16 cellular contexts compared by ENCODE assay signal in the genomic region with DNA sequence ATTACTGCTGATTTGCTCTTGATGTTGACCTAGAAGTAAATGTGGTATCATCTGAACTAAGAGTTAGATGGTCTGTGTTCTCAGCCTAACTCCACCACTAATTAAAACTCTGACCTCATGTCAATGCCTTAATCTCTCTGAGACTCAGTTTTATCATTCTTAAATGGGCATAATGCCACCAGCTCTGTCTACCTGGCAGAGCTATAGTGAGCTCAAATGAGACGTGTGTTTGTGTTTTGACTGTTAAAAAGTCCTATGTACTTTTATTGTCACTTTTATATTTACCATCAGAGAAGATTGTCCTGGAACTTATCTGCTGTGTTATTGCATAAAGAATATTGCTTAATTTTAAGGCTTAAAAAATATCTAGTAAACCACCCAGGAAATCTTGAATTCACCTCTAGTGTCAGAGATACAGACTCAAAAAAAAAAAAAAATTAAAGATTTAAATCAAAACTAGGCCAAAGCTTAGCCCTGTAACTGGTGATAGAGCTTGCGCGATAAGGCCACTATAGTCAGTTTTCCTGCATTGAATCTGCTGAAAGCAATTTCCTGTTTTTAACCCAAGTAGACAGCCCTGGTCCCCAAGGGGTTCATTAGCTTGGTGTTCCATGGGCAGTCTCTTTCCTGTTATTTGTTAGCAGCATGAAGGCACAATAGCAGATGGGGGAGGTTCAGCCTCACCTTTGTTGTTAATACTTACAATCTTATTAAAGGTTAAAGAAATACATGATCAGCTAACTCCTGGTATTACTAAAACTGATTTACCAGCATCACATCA.
DNase-seq lines count a peak whose midpoint lies in the region; ATAC-seq and TF ChIP-seq lines count a peak whose summit lies in the region.
"Had no signal": no experiment of that assay in that cellular context is flagged by ENCODE, and none has a peak within 500 bp of the region (broad histone marks: within the 10 kb centered on the region; RNA-seq: fewer than 3 reads in every experiment).

No MANE protein-coding gene starts in this region.

- H3K9me3 ChIP-seq in heart right ventricle (no peaks in the 10 kb centered on the region), PC-3 (ENCODE audit: low read length) (no peaks in the 10 kb centered on the region)
- H3K9me3 ChIP-seq: colonic mucosa, upper lobe of left lung had no signal

- no TSS peak for BruUV-seq in PC-3 (replicated peaks; lab: Mats Ljungman, UMichigan)

- H3K27ac ChIP-seq in heart right ventricle: peak overlapping the region; percentile 27 to 86 (median 64)
- no peak overlapping the region for H3K27ac ChIP-seq in PC-3 (ENCODE audit: low read length)
- H3K27ac ChIP-seq: colonic mucosa, upper lobe of left lung had no signal

- H3K4me3 ChIP-seq in heart right ventricle (no peak overlapping the region), PC-3 (ENCODE audit: low read length) (no peak overlapping the region)
- H3K4me3 ChIP-seq: colonic mucosa, upper lobe of left lung had no signal

- no peaks in the 10 kb centered on the region for H3K79me2 ChIP-seq in PC-3 (ENCODE audit: low read length)

- no peak overlapping the region for H3K9ac ChIP-seq in PC-3 (ENCODE audit: low read length)

- DNase-seq in Right ventricle myocardium inferior (ENCODE audit: missing footprints) (no peak), cardiac septum (ENCODE audit: low spot score) (no peak), heart right ventricle (peak in 1 of 2 donors; percentile 42), NCI-H2107 treated with DMSO at 0.1 percent for 48 hours (lab: John Stamatoyannopoulos, UW; ENCODE audit: unreplicated experiment) (no peak), PC-3 (no peak), ecto neural progenitor cell (ENCODE audit: low spot score) (no peak)
- DNase-seq in activated CD4-positive, alpha-beta T cell treated with anti-CD3 and anti-CD28 coated beads, Interleukin-2, amount 50 U/mL, for 48 hours: no peak
- DNase-seq: Calu3, colonic mucosa, H7, Karpas-422, NCI-H1105, NCI-H446, SIG-M5, upper lobe of left lung had no signal

- POLR2A ChIA-PET in PC-3 (lab: Charles Lee; ENCODE audit: unreplicated experiment): no interaction called here

- no peaks in the 10 kb centered on the region for H3F3A ChIP-seq in PC-3 (ENCODE audit: low read length, unreplicated experiment)

- WGBS in heart right ventricle, 2 donors: 40 to 45% methylated on average over 3 of the region's 3 CpGs

- no peak for TF ChIP-seq CTCF in heart right ventricle (IDR thresholded peaks at IDR 0.05)
- TF ChIP-seq CTCF in PC-3 (conservative IDR thresholded peaks at IDR 0.05; ENCODE audit: low read depth, low read length): no peak

- no peaks in the 10 kb centered on the region for H3K36me3 ChIP-seq in heart right ventricle
- H3K36me3 ChIP-seq in PC-3 (ENCODE audit: low read depth, low read length): no peaks in the 10 kb centered on the region
- H3K36me3 ChIP-seq: colonic mucosa, upper lobe of left lung had no signal

- H2AFZ ChIP-seq in PC-3 (ENCODE audit: low read length): no peak overlapping the region

- ATAC-seq in Right ventricle myocardium inferior (peak; percentile 37), heart right ventricle (peak in 7 of 8 donors; percentile 74 to 88 (median 84)), PC-3 (no peak)

- CTCF ChIA-PET in PC-3 (lab: Charles Lee): no interaction called here

- no peaks in the 10 kb centered on the region for H4K20me1 ChIP-seq in PC-3 (ENCODE audit: low read length)

- H3K4me2 ChIP-seq in PC-3 (ENCODE audit: low read length): no peak overlapping the region

- H3K9me2 ChIP-seq in PC-3 (replicated peaks; ENCODE audit: low read length): no peaks in the 10 kb centered on the region

- H3K27me3 ChIP-seq in heart right ventricle (no peaks in the 10 kb centered on the region), PC-3 (ENCODE audit: low read length) (peaks cover 4% of the 10 kb centered on the region; the same call in 1 of the 2 replicates)
- H3K27me3 ChIP-seq: colonic mucosa, upper lobe of left lung had no signal

- H3K4me1 ChIP-seq in heart right ventricle (peaks cover 0 to 32% (median 16%) of the 10 kb centered on the region in 9 donors), PC-3 (ENCODE audit: insufficient read depth, low read length) (no peaks in the 10 kb centered on the region)
- H3K4me1 ChIP-seq: colonic mucosa, upper lobe of left lung had no signal

- intact Hi-C loops in Right ventricle myocardium inferior (cut with DNase I): no loop called here
- intact Hi-C loops in cardiac septum (cut with DNase I): no loop called here
- intact Hi-C loops in heart right ventricle (cut with DNase I): loop anchor here in 1 of 10 donors (5.0 kb wide), 1 partner anchor 34 kb away; no protein-coding TSS in a partner anchor
- intact Hi-C loops in PC-3 (cut with micrococcal nuclease): no loop called here

TF ChIP-seq in PFSK-1, 5 proteins besides CTCF, POLR2A, EP300 and RAD21:
- TF ChIP-seq TAF1 (IDR thresholded peaks at IDR 0.05; ENCODE audit: borderline replicate concordance, insufficient read depth, low read length): peak; percentile 17; the same call in 1 of the 2 replicates
- TF ChIP-seq, protein P1, sequence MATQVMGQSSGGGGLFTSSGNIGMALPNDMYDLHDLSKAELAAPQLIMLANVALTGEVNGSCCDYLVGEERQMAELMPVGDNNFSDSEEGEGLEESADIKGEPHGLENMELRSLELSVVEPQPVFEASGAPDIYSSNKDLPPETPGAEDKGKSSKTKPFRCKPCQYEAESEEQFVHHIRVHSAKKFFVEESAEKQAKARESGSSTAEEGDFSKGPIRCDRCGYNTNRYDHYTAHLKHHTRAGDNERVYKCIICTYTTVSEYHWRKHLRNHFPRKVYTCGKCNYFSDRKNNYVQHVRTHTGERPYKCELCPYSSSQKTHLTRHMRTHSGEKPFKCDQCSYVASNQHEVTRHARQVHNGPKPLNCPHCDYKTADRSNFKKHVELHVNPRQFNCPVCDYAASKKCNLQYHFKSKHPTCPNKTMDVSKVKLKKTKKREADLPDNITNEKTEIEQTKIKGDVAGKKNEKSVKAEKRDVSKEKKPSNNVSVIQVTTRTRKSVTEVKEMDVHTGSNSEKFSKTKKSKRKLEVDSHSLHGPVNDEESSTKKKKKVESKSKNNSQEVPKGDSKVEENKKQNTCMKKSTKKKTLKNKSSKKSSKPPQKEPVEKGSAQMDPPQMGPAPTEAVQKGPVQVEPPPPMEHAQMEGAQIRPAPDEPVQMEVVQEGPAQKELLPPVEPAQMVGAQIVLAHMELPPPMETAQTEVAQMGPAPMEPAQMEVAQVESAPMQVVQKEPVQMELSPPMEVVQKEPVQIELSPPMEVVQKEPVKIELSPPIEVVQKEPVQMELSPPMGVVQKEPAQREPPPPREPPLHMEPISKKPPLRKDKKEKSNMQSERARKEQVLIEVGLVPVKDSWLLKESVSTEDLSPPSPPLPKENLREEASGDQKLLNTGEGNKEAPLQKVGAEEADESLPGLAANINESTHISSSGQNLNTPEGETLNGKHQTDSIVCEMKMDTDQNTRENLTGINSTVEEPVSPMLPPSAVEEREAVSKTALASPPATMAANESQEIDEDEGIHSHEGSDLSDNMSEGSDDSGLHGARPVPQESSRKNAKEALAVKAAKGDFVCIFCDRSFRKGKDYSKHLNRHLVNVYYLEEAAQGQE (IDR thresholded peaks at IDR 0.05; ENCODE audit: insufficient read depth in 1 of 2, low read depth in 2 of 2, low read length in 2 of 2): peak in 1 of 2 experiments; percentile 74; a peak in 1 of 4 replicates
- TF ChIP-seq FOXP2 (optimal IDR thresholded peaks at IDR 0.05; ENCODE audit: borderline replicate concordance, extremely low read depth, extremely low read length, insufficient read depth): no peak
